ENCODE assay signal across 8 cellular contexts in genomic region chr7:155190608-155191536, GRCh38.
A peak's percentile ranks its signal among the peaks of the same experiment; 100 is the strongest.
DNase-seq lines count a peak whose midpoint lies in the region; ATAC-seq and TF ChIP-seq lines count a peak whose summit lies in the region.

No MANE protein-coding gene starts in this region.

- H3K27ac ChIP-seq in coronary artery (no peak overlapping the region), lower lobe of right lung (no peak overlapping the region)

- H3K9me3 ChIP-seq in lower lobe of right lung = peaks cover 7% of the 10 kb centered on the region

- H3K27me3 ChIP-seq in lower lobe of right lung (ENCODE audit: low read depth) = peaks cover 8% of the 10 kb centered on the region

- peak overlapping the region; percentile 22 for H3K4me3 ChIP-seq in coronary artery
- H3K4me3 ChIP-seq in lower lobe of right lung = no peak overlapping the region

- intact Hi-C loops in lower lobe of right lung (cut with DNase I) = loop anchor here (10.0 kb wide), 1 partner anchor 154 kb away; no protein-coding TSS in a partner anchor

- peak; percentile 11 for DNase-seq in NCI-H1105 treated with DMSO at 0.1 percent for 48 hours (lab: John Stamatoyannopoulos, UW)
- no peak for DNase-seq in NCI-H1105 (lab: John Stamatoyannopoulos, UW)
- DNase-seq in HT-29 (ENCODE audit: low spot score) = peak; percentile 52
- peak; percentile 61 to 69 for DNase-seq in activated CD4-positive, alpha-beta T cell treated with anti-CD3 and anti-CD28 coated beads for 4 hours
- peak; percentile 65 for DNase-seq in coronary artery (ENCODE audit: low spot score)
- DNase-seq in lower lobe of right lung = peak; percentile 72
- DNase-seq in stimulated activated CD8-positive, alpha-beta memory T cell treated with anti-CD3 and anti-CD28 coated beads, Interleukin-2, amount 100 ng/mL, for 1 hour (ENCODE audit: low read depth in 2 of 2) = peak; percentile 39 to 40

- TF ChIP-seq CTCF in coronary artery (IDR thresholded peaks at IDR 0.05) (peak; percentile 58), lower lobe of right lung (IDR thresholded peaks at IDR 0.05) (peak; percentile 83)

- H3K4me1 ChIP-seq in lower lobe of right lung = no peaks in the 10 kb centered on the region

- peak; percentile 83 for ATAC-seq in lower lobe of right lung
- no peak for ATAC-seq in GM21786 (IDR thresholded peaks at IDR 0.05; ENCODE audit: unreplicated experiment)

- H3K36me3 ChIP-seq in lower lobe of right lung = no peaks in the 10 kb centered on the region
